Comparison of ENCODE assay signal across 12 cellular contexts in genomic region chr11:66905631-66906030, GRCh38.
"Had no signal": no experiment of that assay in that cellular context is flagged by ENCODE, and none has a peak within 500 bp of the region (broad histone marks: within the 10 kb centered on the region; RNA-seq: fewer than 3 reads in every experiment).

No MANE protein-coding gene starts in this region.

- H3K4me3 ChIP-seq: lung, mucosa of descending colon, sigmoid colon, upper lobe of left lung had no signal

- H3K27ac Mint-ChIP-seq: activated naive CD4-positive, alpha-beta T cell treated with anti-CD3 and anti-CD28 coated beads, Interleukin-2, amount 50 U/mL, for 24 hours; activated T-helper 2 cell treated with anti-CD3 and anti-CD28 coated beads, Interferon-gamma antibody, Interleukin-2, Interleukin-4, amounts not matched to agents 10 μg/mL and 5 μg/mL and 100 μg/mL, durations not matched to agents 14 hours and 24 hours and 36 hours; naive thymus-derived CD8-positive, alpha-beta T cell had no signal

- ATAC-seq: activated CD4-positive, CD25-positive, alpha-beta regulatory T cell treated with anti-CD3 and anti-CD28 coated beads, Interleukin-2, amount 50 U/mL, for 24 hours; naive thymus-derived CD8-positive, alpha-beta T cell had no signal

- DNase-seq: amygdala; kidney glomerular epithelial cell; mucosa of descending colon; naive thymus-derived CD8-positive, alpha-beta T cell; sigmoid colon; stimulated activated naive CD4-positive, alpha-beta T cell had no signal

- H3K27me3 Mint-ChIP-seq: activated naive CD4-positive, alpha-beta T cell treated with anti-CD3 and anti-CD28 coated beads, Interleukin-2, amount 50 U/mL, for 24 hours had no signal

- H3K36me3 Mint-ChIP-seq: activated naive CD4-positive, alpha-beta T cell treated with anti-CD3 and anti-CD28 coated beads, Interleukin-2, amount 50 U/mL, for 24 hours; naive thymus-derived CD8-positive, alpha-beta T cell had no signal

- H3K9me3 Mint-ChIP-seq: activated naive CD4-positive, alpha-beta T cell treated with anti-CD3 and anti-CD28 coated beads, Interleukin-2, amount 50 U/mL, for 24 hours; activated T-helper 2 cell treated with anti-CD3 and anti-CD28 coated beads, Interferon-gamma antibody, Interleukin-2, Interleukin-4, amounts not matched to agents 10 μg/mL and 5 μg/mL and 100 μg/mL, durations not matched to agents 14 hours and 24 hours and 36 hours; naive thymus-derived CD8-positive, alpha-beta T cell had no signal

- H3K27ac ChIP-seq: sigmoid colon, upper lobe of left lung had no signal

- H3K4me1 ChIP-seq: upper lobe of left lung had no signal

- H3K36me3 ChIP-seq: brain microvascular endothelial cell, sigmoid colon, upper lobe of left lung had no signal

- H3K9me3 ChIP-seq: mucosa of descending colon, sigmoid colon, upper lobe of left lung had no signal

- H3K4me3 Mint-ChIP-seq: activated naive CD4-positive, alpha-beta T cell treated with anti-CD3 and anti-CD28 coated beads, Interleukin-2, amount 50 U/mL, for 24 hours; naive thymus-derived CD8-positive, alpha-beta T cell had no signal

- H3K4me1 Mint-ChIP-seq: activated naive CD4-positive, alpha-beta T cell treated with anti-CD3 and anti-CD28 coated beads, Interleukin-2, amount 50 U/mL, for 24 hours had no signal

- H3K27me3 ChIP-seq: brain microvascular endothelial cell, sigmoid colon, upper lobe of left lung had no signal
